In genomic region chr7:150986556-150986955, GRCh38 we compare ENCODE assay signal across 11 cellular contexts. TPM values are rescaled to one million over a fixed set of nuclear protein-coding genes. Genes with fewer than 3 reads are reported as not detected.
DNase-seq lines count a peak whose midpoint lies in the region; ATAC-seq, FAIRE-seq and TF ChIP-seq lines count a peak whose summit lies in the region.
"Had no signal": no experiment of that assay in that cellular context is flagged by ENCODE, and none has a peak within 500 bp of the region (broad histone marks: within the 10 kb centered on the region; RNA-seq: fewer than 3 reads in every experiment).

No MANE protein-coding gene starts in this region.

- H4K20me1 ChIP-seq in HepG2 (ENCODE audit: insufficient read depth, low read length): 0 out of 2 replicates have a peak, but pooled peaks cover 5% of the 10 kb centered on the region

- H3K4ac ChIP-seq in mesenchymal stem cell (ENCODE audit: low read depth in 1 of 2, low read length in 2 of 2): no peak overlapping the region

- no peak for FAIRE-seq in HepG2 (lab: Jason Lieb, UNC)

- no peak for TF ChIP-seq RAD21 in HepG2 (CRISPR knock-in tag; IDR thresholded peaks at IDR 0.05)

- peak overlapping the region in 1 of 2 experiments; percentile 68 for H3K14ac ChIP-seq in mesenchymal stem cell (ENCODE audit: low read length in 2 of 2)

- no TSS peak for BruUV-seq in HepG2 (replicated peaks; lab: Mats Ljungman, UMichigan)

- H4K91ac ChIP-seq in mesenchymal stem cell (ENCODE audit: low read length): no peak overlapping the region

- H3K27me3 ChIP-seq in right lobe of liver: no peaks in the 10 kb centered on the region
- peaks cover 2 to 43% of the 10 kb centered on the region in 2 experiments; a peak in 4 of 5 replicates for H3K27me3 ChIP-seq in HepG2 (ENCODE audit: control insufficient read depth in 1 of 2, insufficient read depth in 2 of 2, low read length in 2 of 2)
- H3K27me3 ChIP-seq in parathyroid adenoma (ENCODE audit: control insufficient read depth, insufficient read depth, low read length): no peaks in the 10 kb centered on the region
- peaks cover 74% of the 10 kb centered on the region in 2 experiments for H3K27me3 ChIP-seq in mesenchymal stem cell (ENCODE audit: control insufficient read depth in 1 of 2, insufficient read depth in 1 of 2, low read length in 2 of 2)

- no peak overlapping the region for H3K18ac ChIP-seq in mesenchymal stem cell (ENCODE audit: low read depth in 1 of 2, low read length in 2 of 2)

- H3K27ac ChIP-seq in right lobe of liver: no peak overlapping the region
- H3K27ac ChIP-seq in HepG2 (ENCODE audit: extremely low read length, insufficient read depth, low read length): no peak overlapping the region
- peak overlapping the region; percentile 15; the same call in 1 of the 2 replicates for H3K27ac ChIP-seq in VCaP
- no peak overlapping the region for H3K27ac ChIP-seq in parathyroid adenoma
- no peak overlapping the region for H3K27ac ChIP-seq in mesenchymal stem cell (ENCODE audit: low read length, poor library complexity, severe bottlenecking)
- H3K27ac ChIP-seq: GM23248 had no signal

- H2AFZ ChIP-seq in HepG2 (ENCODE audit: low read length): no peak overlapping the region
- peak overlapping the region; percentile 65 for H2AFZ ChIP-seq in parathyroid adenoma
- no peak overlapping the region for H2AFZ ChIP-seq in mesenchymal stem cell (ENCODE audit: low read depth, low read length)
- H2AFZ ChIP-seq: GM23248 had no signal

- POLR2A ChIA-PET in HepG2 (lab: Yijun Ruan, JAX): no interaction called here

- no peaks in the 10 kb centered on the region for H3K79me1 ChIP-seq in mesenchymal stem cell (replicated peaks; ENCODE audit: low read length, poor library complexity, severe bottlenecking)

- H2BK12ac ChIP-seq in mesenchymal stem cell (ENCODE audit: low read length in 2 of 2): no peak overlapping the region

- H3K23ac ChIP-seq in mesenchymal stem cell (ENCODE audit: low read length in 2 of 2): no peak overlapping the region

- no peak for TF ChIP-seq POLR2A in right lobe of liver (IDR thresholded peaks at IDR 0.05)
- TF ChIP-seq POLR2A in HepG2 (IDR thresholded peaks at IDR 0.05; ENCODE audit: insufficient read depth in 1 of 2, low read depth in 2 of 2, low read length in 2 of 2): no peak

- no peak overlapping the region for H2BK120ac ChIP-seq in mesenchymal stem cell (ENCODE audit: low read depth, low read length)

- no peak overlapping the region for H2AK5ac ChIP-seq in mesenchymal stem cell (ENCODE audit: low read length, severe bottlenecking)

- H3K4me3 ChIP-seq in right lobe of liver (no peak overlapping the region), HepG2 (replicated peaks in 1 of 3; ENCODE audit: insufficient read depth in 1 of 3, low read depth in 2 of 3, low read length in 3 of 3) (no peak overlapping the region), parathyroid adenoma (ENCODE audit: low read depth, low read length) (no peak overlapping the region), mesenchymal stem cell (ENCODE audit: insufficient read depth in 1 of 2, low read depth in 1 of 2, low read length in 2 of 2) (no peak overlapping the region)
- H3K4me3 ChIP-seq: GM12878, GM23248 had no signal

- no peaks in the 10 kb centered on the region for H3K4me1 ChIP-seq in right lobe of liver
- H3K4me1 ChIP-seq in HepG2 (ENCODE audit: insufficient read depth, low read length): no peaks in the 10 kb centered on the region
- H3K4me1 ChIP-seq in parathyroid adenoma: peaks cover 5% of the 10 kb centered on the region
- H3K4me1 ChIP-seq in mesenchymal stem cell (ENCODE audit: control insufficient read depth, insufficient read depth, low read depth, low read length): peaks cover 6% of the 10 kb centered on the region

- H2BK15ac ChIP-seq in mesenchymal stem cell (ENCODE audit: low read depth, poor library complexity, severe bottlenecking): no peak overlapping the region

- H3K4me2 ChIP-seq in HepG2 (ENCODE audit: low read depth, low read length) (no peak overlapping the region), parathyroid adenoma (ENCODE audit: low read length) (no peak overlapping the region), mesenchymal stem cell (ENCODE audit: low read length, poor library complexity, severe bottlenecking) (no peak overlapping the region)

- no peak overlapping the region for H4K8ac ChIP-seq in mesenchymal stem cell (ENCODE audit: low read length)

- in situ Hi-C loops in HepG2 (cut with HindIII; ENCODE audit: extremely low pct_ligation_motif_present, low pct_unique_long_range_greater_than_20kb): loop anchor here (5.0 kb wide), 1 partner anchor 89 kb away; no protein-coding TSS in a partner anchor

- CTCF ChIA-PET in HepG2 (lab: Yijun Ruan, JAX; ENCODE audit: low intra/inter-chr PET ratio, low total read pairs): interaction anchor here (1.1 to 1.8 kb wide), 3 partner anchors 23 to 88 kb away, joined by 3 to 13 read pairs (median 3); no protein-coding TSS in a partner anchor

- DNase-seq in Right ventricle myocardium inferior (ENCODE audit: missing footprints) (peak; percentile 53), Right ventricle myocardium superior (no peak), right lobe of liver (peak in 2 of 3 donors; percentile 5 to 46), HepG2 (ENCODE audit: low spot score) (no peak), mesenchymal stem cell (no peak), T-helper 2 cell (no peak)
- DNase-seq: 8988T had no signal

- no peak for TF ChIP-seq EP300 in HepG2 (IDR thresholded peaks at IDR 0.05; ENCODE audit: low read depth in 2 of 2, low read length in 2 of 2)
- TF ChIP-seq EP300 in HepG2 (CRISPR knock-in tag; IDR thresholded peaks at IDR 0.05; ENCODE audit: borderline replicate concordance): no peak

- WGBS in right lobe of liver (ENCODE audit: insufficient coverage, low coverage, low lambda C conversion rate, missing lambda C conversion rate): no CpG with 5 or more reads among the region's 5 CpGs
- no CpG with 5 or more reads among the region's 5 CpGs for WGBS in HepG2 (ENCODE audit: low lambda C conversion rate)
- WGBS in mesenchymal stem cell: 80% methylated on average over 5 of the region's 5 CpGs

- H2BK5ac ChIP-seq in mesenchymal stem cell (ENCODE audit: low read depth, low read length, poor library complexity, severe bottlenecking): no peak overlapping the region

- ATAC-seq in Right ventricle myocardium inferior (no peak), Right ventricle myocardium superior (ENCODE audit: poor library complexity) (no peak), right lobe of liver (no peak), HepG2 (no peak)

- TF ChIP-seq CTCF in right lobe of liver (IDR thresholded peaks at IDR 0.05) (no peak), HepG2 (CRISPR knock-in tag; IDR thresholded peaks at IDR 0.05) (no peak), VCaP (conservative IDR thresholded peaks at IDR 0.05) (no peak), parathyroid adenoma (IDR thresholded peaks at IDR 0.05) (no peak)

- intact Hi-C loops in Right ventricle myocardium inferior (cut with DNase I): loop anchor here (1.0 to 5.0 kb wide), 2 partner anchors 23 to 204 kb away; no protein-coding TSS in a partner anchor
- intact Hi-C loops in Right ventricle myocardium superior (cut with DNase I): loop anchor here (5.0 kb wide), 1 partner anchor 209 kb away; no protein-coding TSS in a partner anchor
- intact Hi-C loops in right lobe of liver (cut with DNase I): loop anchor here in 1 of 2 donors (10.0 kb wide), 1 partner anchor 92 kb away; no protein-coding TSS in a partner anchor
- intact Hi-C loops in HepG2 (cut with micrococcal nuclease; ENCODE audit: unreplicated experiment): loop anchor here (1.0 to 2.0 kb wide), 2 partner anchors 23 to 208 kb away; no protein-coding TSS in a partner anchor

- H3K79me2 ChIP-seq in HepG2 (ENCODE audit: insufficient read depth, low read length) (no peaks in the 10 kb centered on the region), parathyroid adenoma (no peaks in the 10 kb centered on the region)

- H3K36me3 ChIP-seq in right lobe of liver (no peaks in the 10 kb centered on the region), HepG2 (replicated peaks in 1 of 2; ENCODE audit: control insufficient read depth in 1 of 2, insufficient read depth in 2 of 2, low read length in 2 of 2) (no peaks in the 10 kb centered on the region), parathyroid adenoma (ENCODE audit: control insufficient read depth, insufficient read depth, low read length) (no peaks in the 10 kb centered on the region), mesenchymal stem cell (ENCODE audit: control insufficient read depth in 1 of 2, insufficient read depth in 2 of 2, low read depth in 1 of 2, low read length in 2 of 2) (no peaks in the 10 kb centered on the region)

- H3K9ac ChIP-seq in HepG2 (ENCODE audit: insufficient read depth, low read depth, low read length) (no peak overlapping the region), parathyroid adenoma (no peak overlapping the region), mesenchymal stem cell (ENCODE audit: low read length) (no peak overlapping the region)
- H3K9ac ChIP-seq: GM23248 had no signal

- no peaks in the 10 kb centered on the region for H3K9me3 ChIP-seq in right lobe of liver
- no peaks in the 10 kb centered on the region for H3K9me3 ChIP-seq in HepG2 (ENCODE audit: low read length)
- H3K9me3 ChIP-seq in parathyroid adenoma (ENCODE audit: control insufficient read depth, low read length): no peaks in the 10 kb centered on the region
- H3K9me3 ChIP-seq in mesenchymal stem cell (ENCODE audit: control insufficient read depth, low read length): peaks cover 17% of the 10 kb centered on the region

RNA-seq across cellular contexts. Expression of gene NOS3, which starts 4.3 kb away (rescaled TPM):
- total RNA-seq in Right ventricle myocardium inferior (19.4 TPM), Right ventricle myocardium superior (10.0 TPM), right lobe of liver (1 to 10 TPM; 2.4 to 9.2 (median 5.0) TPM), HepG2 (2016; rRNA removed; fragmentation: Illumina TruSeq; extraction: Trizol) (3.7 and 4.8 TPM in 2 replicates)
- 2.6 and 2.9 TPM in 2 replicates for total RNA-seq in HepG2 (2016; cell fraction: cytosol; rRNA removed; fragmentation: Illumina TruSeq; extraction: Trizol; ENCODE audit: low read depth)
- total RNA-seq in HepG2 (2016; cell fraction: insoluble cytoplasmic fraction; rRNA removed; fragmentation: Illumina TruSeq; extraction: Trizol): 4.2 and 4.4 TPM in 2 replicates
- 3.6 and 5.1 TPM in 2 replicates for total RNA-seq in HepG2 (2016; cell fraction: membrane; rRNA removed; fragmentation: Illumina TruSeq; extraction: Trizol)
- 3.2 and 5.3 TPM in 2 replicates for total RNA-seq in HepG2 (2016; cell fraction: nucleus; rRNA removed; fragmentation: Illumina TruSeq; extraction: Trizol)
- polyA plus RNA-seq in HepG2 (2011; rRNA removed): 7.5 and 10.1 TPM in 2 replicates
- 5.8 and 10.0 TPM in 2 replicates for polyA plus RNA-seq in HepG2 (2011; cell fraction: cytosol; rRNA removed)
- 17.6 and 19.9 TPM in 2 replicates for polyA plus RNA-seq in HepG2 (2011; cell fraction: nucleus; rRNA removed)
- polyA plus RNA-seq in HepG2 (2012): 4.8 and 5.0 TPM in 2 replicates
- 3.9 and 4.8 TPM in 2 replicates for polyA plus RNA-seq in HepG2 (2016; cell fraction: cytosol; fragmentation: Illumina TruSeq; extraction: Trizol; ENCODE audit: low read depth)
- polyA plus RNA-seq in HepG2 (2016; cell fraction: insoluble cytoplasmic fraction; fragmentation: Illumina TruSeq; extraction: Trizol; ENCODE audit: low read depth): 7.8 and 8.1 TPM in 2 replicates
- polyA plus RNA-seq in HepG2 (2016; cell fraction: membrane; fragmentation: Illumina TruSeq; extraction: Trizol; ENCODE audit: low read depth): 5.6 and 8.0 TPM in 2 replicates
- polyA plus RNA-seq in HepG2 (2016; cell fraction: nucleus; fragmentation: Illumina TruSeq; extraction: Trizol; ENCODE audit: insufficient read depth, low read depth): 5.7 and 8.2 TPM in 2 replicates
- polyA minus RNA-seq in HepG2 (2011; rRNA and poly(A)+ RNA removed; ENCODE audit: low replicate concordance): 0.65 and 23.1 TPM in 2 replicates
- polyA minus RNA-seq in HepG2 (2011; cell fraction: cytosol; rRNA and poly(A)+ RNA removed): 8.4 and 12.0 TPM in 2 replicates
- 5.0 and 6.3 TPM in 2 replicates for polyA minus RNA-seq in HepG2 (2011; cell fraction: nucleus; rRNA and poly(A)+ RNA removed)
- 4.7 TPM for polyA plus RNA-seq in mesenchymal stem cell (2013, experiment 1 of 2)
- polyA plus RNA-seq in mesenchymal stem cell (2013, experiment 2 of 2): 3.5 TPM

RNA-seq across cellular contexts. Expression of gene KCNH2, which starts 8.4 kb away (rescaled TPM):
- total RNA-seq in Right ventricle myocardium inferior (97.3 TPM), Right ventricle myocardium superior (88.9 TPM), right lobe of liver (under 1 TPM in 5 of 6 experiments, not detected in 1; 0.11 to 0.69 (median 0.18) TPM), HepG2 (2016; rRNA removed; fragmentation: Illumina TruSeq; extraction: Trizol) (0.11 TPM in 1 of 2 replicates, not detected in the other)
- total RNA-seq in HepG2 (2016; cell fraction: cytosol; rRNA removed; fragmentation: Illumina TruSeq; extraction: Trizol; ENCODE audit: low read depth): not detected in 2 replicates
- 0.13 TPM in 1 of 2 replicates, not detected in the other for total RNA-seq in HepG2 (2016; cell fraction: insoluble cytoplasmic fraction; rRNA removed; fragmentation: Illumina TruSeq; extraction: Trizol)
- 0.07 and 0.09 TPM in 2 replicates for total RNA-seq in HepG2 (2016; cell fraction: membrane; rRNA removed; fragmentation: Illumina TruSeq; extraction: Trizol)
- 0.09 and 0.28 TPM in 2 replicates for total RNA-seq in HepG2 (2016; cell fraction: nucleus; rRNA removed; fragmentation: Illumina TruSeq; extraction: Trizol)
- polyA plus RNA-seq in HepG2 (2011; rRNA removed): 0.09 and 0.12 TPM in 2 replicates
- polyA plus RNA-seq in HepG2 (2011; cell fraction: cytosol; rRNA removed): 0.09 and 0.11 TPM in 2 replicates
- 0.32 and 0.38 TPM in 2 replicates for polyA plus RNA-seq in HepG2 (2011; cell fraction: nucleus; rRNA removed)
- 0.07 TPM in 1 of 2 replicates, not detected in the other for polyA plus RNA-seq in HepG2 (2012)
- polyA plus RNA-seq in HepG2 (2016; cell fraction: cytosol; fragmentation: Illumina TruSeq; extraction: Trizol; ENCODE audit: low read depth): 0.03 TPM in 1 of 2 replicates, not detected in the other
- not detected in 2 replicates for polyA plus RNA-seq in HepG2 (2016; cell fraction: insoluble cytoplasmic fraction; fragmentation: Illumina TruSeq; extraction: Trizol; ENCODE audit: low read depth)
- 0.06 TPM in 1 of 2 replicates, not detected in the other for polyA plus RNA-seq in HepG2 (2016; cell fraction: membrane; fragmentation: Illumina TruSeq; extraction: Trizol; ENCODE audit: low read depth)
- polyA plus RNA-seq in HepG2 (2016; cell fraction: nucleus; fragmentation: Illumina TruSeq; extraction: Trizol; ENCODE audit: insufficient read depth, low read depth): not detected in 2 replicates
- 0.74 and 1.2 TPM in 2 replicates for polyA minus RNA-seq in HepG2 (2011; rRNA and poly(A)+ RNA removed; ENCODE audit: low replicate concordance)
- 0.30 TPM in 1 of 2 replicates, not detected in the other for polyA minus RNA-seq in HepG2 (2011; cell fraction: cytosol; rRNA and poly(A)+ RNA removed)
- polyA minus RNA-seq in HepG2 (2011; cell fraction: nucleus; rRNA and poly(A)+ RNA removed): 0.13 TPM in 1 of 2 replicates, not detected in the other
- 0.87 TPM for polyA plus RNA-seq in mesenchymal stem cell (2013, experiment 1 of 2)
- polyA plus RNA-seq in mesenchymal stem cell (2013, experiment 2 of 2): 0.92 TPM
- total RNA-seq: GM23248 had no signal
- polyA plus RNA-seq: GM23248 had no signal

RNA-seq across cellular contexts. Expression of gene ATG9B, which starts 37.7 kb away (rescaled TPM):
- total RNA-seq in Right ventricle myocardium inferior (not detected), Right ventricle myocardium superior (not detected), right lobe of liver (under 1 TPM in 1 of 6 experiments, not detected in 5; 0.40 TPM), HepG2 (2016; rRNA removed; fragmentation: Illumina TruSeq; extraction: Trizol) (not detected in 2 replicates)
- 0.18 TPM in 1 of 2 replicates, not detected in the other for total RNA-seq in HepG2 (2016; cell fraction: cytosol; rRNA removed; fragmentation: Illumina TruSeq; extraction: Trizol; ENCODE audit: low read depth)
- 0.04 TPM in 1 of 2 replicates, not detected in the other for total RNA-seq in HepG2 (2016; cell fraction: insoluble cytoplasmic fraction; rRNA removed; fragmentation: Illumina TruSeq; extraction: Trizol)
- not detected in 2 replicates for total RNA-seq in HepG2 (2016; cell fraction: membrane; rRNA removed; fragmentation: Illumina TruSeq; extraction: Trizol)
- 0.13 TPM in 1 of 2 replicates, not detected in the other for total RNA-seq in HepG2 (2016; cell fraction: nucleus; rRNA removed; fragmentation: Illumina TruSeq; extraction: Trizol)
- 0.24 and 0.39 TPM in 2 replicates for polyA plus RNA-seq in HepG2 (2011; rRNA removed)
- 0.13 and 0.15 TPM in 2 replicates for polyA plus RNA-seq in HepG2 (2011; cell fraction: cytosol; rRNA removed)
- 2.9 and 3.2 TPM in 2 replicates for polyA plus RNA-seq in HepG2 (2011; cell fraction: nucleus; rRNA removed)
- 0.51 and 0.72 TPM in 2 replicates for polyA plus RNA-seq in HepG2 (2012)
- not detected in 2 replicates for polyA plus RNA-seq in HepG2 (2016; cell fraction: cytosol; fragmentation: Illumina TruSeq; extraction: Trizol; ENCODE audit: low read depth)
- polyA plus RNA-seq in HepG2 (2016; cell fraction: insoluble cytoplasmic fraction; fragmentation: Illumina TruSeq; extraction: Trizol; ENCODE audit: low read depth): not detected in 2 replicates
- polyA plus RNA-seq in HepG2 (2016; cell fraction: membrane; fragmentation: Illumina TruSeq; extraction: Trizol; ENCODE audit: low read depth): not detected in 2 replicates
- polyA plus RNA-seq in HepG2 (2016; cell fraction: nucleus; fragmentation: Illumina TruSeq; extraction: Trizol; ENCODE audit: insufficient read depth, low read depth): 0.12 and 0.88 TPM in 2 replicates
- 0.08 TPM in 1 of 2 replicates, not detected in the other for polyA minus RNA-seq in HepG2 (2011; rRNA and poly(A)+ RNA removed; ENCODE audit: low replicate concordance)
- not detected in 2 replicates for polyA minus RNA-seq in HepG2 (2011; cell fraction: cytosol; rRNA and poly(A)+ RNA removed)
- polyA minus RNA-seq in HepG2 (2011; cell fraction: nucleus; rRNA and poly(A)+ RNA removed): 0.25 and 0.26 TPM in 2 replicates
- polyA plus RNA-seq in mesenchymal stem cell (2013, experiment 1 of 2): 0.28 TPM
- polyA plus RNA-seq in mesenchymal stem cell (2013, experiment 2 of 2): 0.71 TPM
- total RNA-seq: GM23248 had no signal

RNA-seq across cellular contexts. Expression of gene ABCB8, which starts 41.7 kb away (rescaled TPM):
- total RNA-seq in Right ventricle myocardium inferior (24.5 TPM), Right ventricle myocardium superior (24.6 TPM), right lobe of liver (10 to 100 TPM; 22.3 to 33.8 (median 26.8) TPM), HepG2 (2016; rRNA removed; fragmentation: Illumina TruSeq; extraction: Trizol) (7.2 and 16.7 TPM in 2 replicates)
- 1.1 and 2.0 TPM in 2 replicates for total RNA-seq in HepG2 (2016; cell fraction: cytosol; rRNA removed; fragmentation: Illumina TruSeq; extraction: Trizol; ENCODE audit: low read depth)
- total RNA-seq in HepG2 (2016; cell fraction: insoluble cytoplasmic fraction; rRNA removed; fragmentation: Illumina TruSeq; extraction: Trizol): 7.2 and 16.4 TPM in 2 replicates
- total RNA-seq in HepG2 (2016; cell fraction: membrane; rRNA removed; fragmentation: Illumina TruSeq; extraction: Trizol): 3.4 and 3.7 TPM in 2 replicates
- 12.9 and 13.9 TPM in 2 replicates for total RNA-seq in HepG2 (2016; cell fraction: nucleus; rRNA removed; fragmentation: Illumina TruSeq; extraction: Trizol)
- 6.6 and 6.9 TPM in 2 replicates for polyA plus RNA-seq in HepG2 (2011; rRNA removed)
- polyA plus RNA-seq in HepG2 (2011; cell fraction: cytosol; rRNA removed): 3.9 and 9.1 TPM in 2 replicates
- polyA plus RNA-seq in HepG2 (2011; cell fraction: nucleus; rRNA removed): 20.5 and 25.6 TPM in 2 replicates
- polyA plus RNA-seq in HepG2 (2012): 4.2 and 4.4 TPM in 2 replicates
- polyA plus RNA-seq in HepG2 (2016; cell fraction: cytosol; fragmentation: Illumina TruSeq; extraction: Trizol; ENCODE audit: low read depth): 1.5 and 1.9 TPM in 2 replicates
- polyA plus RNA-seq in HepG2 (2016; cell fraction: insoluble cytoplasmic fraction; fragmentation: Illumina TruSeq; extraction: Trizol; ENCODE audit: low read depth): 5.2 and 6.7 TPM in 2 replicates
- 2.6 and 2.9 TPM in 2 replicates for polyA plus RNA-seq in HepG2 (2016; cell fraction: membrane; fragmentation: Illumina TruSeq; extraction: Trizol; ENCODE audit: low read depth)
- 23.3 and 23.7 TPM in 2 replicates for polyA plus RNA-seq in HepG2 (2016; cell fraction: nucleus; fragmentation: Illumina TruSeq; extraction: Trizol; ENCODE audit: insufficient read depth, low read depth)
- 34.8 and 52.5 TPM in 2 replicates for polyA minus RNA-seq in HepG2 (2011; rRNA and poly(A)+ RNA removed; ENCODE audit: low replicate concordance)
- polyA minus RNA-seq in HepG2 (2011; cell fraction: cytosol; rRNA and poly(A)+ RNA removed): 7.6 and 11.1 TPM in 2 replicates
- 13.7 and 16.2 TPM in 2 replicates for polyA minus RNA-seq in HepG2 (2011; cell fraction: nucleus; rRNA and poly(A)+ RNA removed)
- polyA plus RNA-seq in mesenchymal stem cell (2013, experiment 1 of 2): 17.2 TPM
- 16.1 TPM for polyA plus RNA-seq in mesenchymal stem cell (2013, experiment 2 of 2)

Comparison
In these comparisons a context has a peak if more than half of its experiments do, and no peak if none do; other contexts are left out.
1. DNase-seq: peak in Right ventricle myocardium inferior (single experiment) and right lobe of liver (2 of 3); none in Right ventricle myocardium superior (single experiment), HepG2 (single experiment), mesenchymal stem cell (single experiment) and T-helper 2 cell (0 of 5).
2. RNA of gene KCNH2, which starts 8.4 kb away (total RNA-seq): 97.3 TPM in Right ventricle myocardium inferior (single experiment) and 88.9 TPM in Right ventricle myocardium superior (single experiment); 0.11 to 0.69 TPM in right lobe of liver and 0.07 to 0.28 TPM in HepG2; every median in the first group is over 10 times any median in the second.